In genomic region chr9:109417054-109417453, GRCh38 we compare ENCODE assay signal across 17 cellular contexts.
DNase-seq lines count a peak whose midpoint lies in the region; ATAC-seq, FAIRE-seq and TF ChIP-seq lines count a peak whose summit lies in the region.
"Had no signal": no experiment of that assay in that cellular context is flagged by ENCODE, and none has a peak within 500 bp of the region (broad histone marks: within the 10 kb centered on the region; RNA-seq: fewer than 3 reads in every experiment).

No MANE protein-coding gene starts in this region.

- ATAC-seq in activated naive CD8-positive, alpha-beta T cell treated with anti-CD3 and anti-CD28 coated beads, Interleukin-2, amount 10 ng/mL, durations not matched to agents 7 days and 5 days (ENCODE audit: low read depth), result peak; percentile 40
- ATAC-seq in GM21619 (IDR thresholded peaks at IDR 0.05; ENCODE audit: unreplicated experiment), result no peak
- ATAC-seq: effector memory CD8-positive, alpha-beta T cell; natural killer cell had no signal

- POLR2A ChIA-PET in activated naive CD8-positive, alpha-beta T cell treated with anti-CD3 and anti-CD28 coated beads, Interleukin-2, amount 10 ng/mL, durations not matched to agents 7 days and 5 days (lab: Charles Lee), result interaction anchor here (0.7 kb wide), 1 partner anchor 654 kb away, joined by 3 read pairs; no protein-coding TSS in a partner anchor

- H3K9me3 Mint-ChIP-seq in activated naive CD8-positive, alpha-beta T cell treated with anti-CD3 and anti-CD28 coated beads, Interleukin-2, amount 10 ng/mL, durations not matched to agents 7 days and 5 days, result no peaks in the 10 kb centered on the region
- H3K9me3 Mint-ChIP-seq: natural killer cell had no signal

- H3K9ac ChIP-seq in rectal smooth muscle tissue (ENCODE audit: low read length), result no peak overlapping the region

- no peak for DNase-seq in GM12891 (ENCODE audit: insufficient read length, low spot score)
- DNase-seq in MG63, result peak; percentile 62
- DNase-seq in activated naive CD8-positive, alpha-beta T cell treated with anti-CD3 and anti-CD28 coated beads, Interleukin-2, amount 10 ng/mL, durations not matched to agents 7 days and 5 days, result no peak
- DNase-seq in HTR-8/SVneo (ENCODE audit: insufficient read length, low spot score), result no peak
- no peak for DNase-seq in ecto neural progenitor cell (ENCODE audit: low spot score)
- DNase-seq in DMS153 treated with DMSO at 0.1 percent for 48 hours (lab: John Stamatoyannopoulos, UW; ENCODE audit: unreplicated experiment), result no peak
- DNase-seq: activated CD8-positive, alpha-beta memory T cell treated with anti-CD3 and anti-CD28 coated beads, Interleukin-2, amount 50 U/mL, for 48 hours; effector memory CD8-positive, alpha-beta T cell; natural killer cell; NCI-H1092 treated with DMSO at 0.1 percent for 48 hours; NCI-H345; upper lobe of left lung had no signal

- peak overlapping the region; percentile 40 for H3K27ac ChIP-seq in rectal smooth muscle tissue (ENCODE audit: low read depth, low read length)
- H3K27ac ChIP-seq: skin epidermis, upper lobe of left lung had no signal

- peak; percentile 72 for FAIRE-seq in GM12891 (lab: Jason Lieb, UNC)
- no peak for FAIRE-seq in HTR-8/SVneo (lab: Jason Lieb, UNC)
- FAIRE-seq: TTC549 had no signal

- H3K4me3 ChIP-seq in MG63 (no peak overlapping the region), rectal smooth muscle tissue (ENCODE audit: low read length) (peak overlapping the region; percentile 0)
- H3K4me3 ChIP-seq: skin epidermis, upper lobe of left lung had no signal

- H3K27me3 Mint-ChIP-seq in activated naive CD8-positive, alpha-beta T cell treated with anti-CD3 and anti-CD28 coated beads, Interleukin-2, amount 10 ng/mL, durations not matched to agents 7 days and 5 days, result peaks cover 8% of the 10 kb centered on the region

- H3K36me3 ChIP-seq in MG63, result no peaks in the 10 kb centered on the region; the same call in 1 of the 2 replicates
- no peaks in the 10 kb centered on the region for H3K36me3 ChIP-seq in rectal smooth muscle tissue (ENCODE audit: control insufficient read depth, insufficient read depth, low read length)

- peaks cover 6% of the 10 kb centered on the region for H3K4me1 ChIP-seq in rectal smooth muscle tissue (ENCODE audit: control insufficient read depth, insufficient read depth, low read length)
- H3K4me1 ChIP-seq: upper lobe of left lung had no signal

- H3K4me1 Mint-ChIP-seq in activated naive CD8-positive, alpha-beta T cell treated with anti-CD3 and anti-CD28 coated beads, Interleukin-2, amount 10 ng/mL, durations not matched to agents 7 days and 5 days, result peaks cover 28% of the 10 kb centered on the region
- H3K4me1 Mint-ChIP-seq: natural killer cell had no signal

- no peak for TF ChIP-seq POLR2A in GM12891 (IDR thresholded peaks at IDR 0.05; ENCODE audit: low read depth, low read length)

- peak overlapping the region; percentile 65 for H3K27ac Mint-ChIP-seq in activated naive CD8-positive, alpha-beta T cell treated with anti-CD3 and anti-CD28 coated beads, Interleukin-2, amount 10 ng/mL, durations not matched to agents 7 days and 5 days
- H3K27ac Mint-ChIP-seq: brain; effector memory CD8-positive, alpha-beta T cell; natural killer cell had no signal

- H3K9me3 ChIP-seq in MG63, result no peaks in the 10 kb centered on the region
- H3K9me3 ChIP-seq: upper lobe of left lung had no signal

- no peaks in the 10 kb centered on the region for H3K36me3 Mint-ChIP-seq in activated naive CD8-positive, alpha-beta T cell treated with anti-CD3 and anti-CD28 coated beads, Interleukin-2, amount 10 ng/mL, durations not matched to agents 7 days and 5 days
- H3K36me3 Mint-ChIP-seq: brain, natural killer cell had no signal

- no peaks in the 10 kb centered on the region for H3K27me3 ChIP-seq in MG63
- no peaks in the 10 kb centered on the region for H3K27me3 ChIP-seq in rectal smooth muscle tissue (ENCODE audit: control insufficient read depth, insufficient read depth, low read length)
- H3K27me3 ChIP-seq: upper lobe of left lung had no signal

- H3K4me3 Mint-ChIP-seq in activated naive CD8-positive, alpha-beta T cell treated with anti-CD3 and anti-CD28 coated beads, Interleukin-2, amount 10 ng/mL, durations not matched to agents 7 days and 5 days, result peak overlapping the region; percentile 44
- H3K4me3 Mint-ChIP-seq: brain; effector memory CD8-positive, alpha-beta T cell; natural killer cell had no signal

TF ChIP-seq in GM12891, 5 proteins besides CTCF, POLR2A, EP300 and RAD21:
- TF ChIP-seq PAX5 (IDR thresholded peaks at IDR 0.05; ENCODE audit: insufficient read depth, low read length, severe bottlenecking) (no peak), SPI1 (IDR thresholded peaks at IDR 0.05; ENCODE audit: low read depth, low read length) (no peak), POU2F2 (IDR thresholded peaks at IDR 0.05; ENCODE audit: low read depth, low read length) (no peak), TAF1 (IDR thresholded peaks at IDR 0.05; ENCODE audit: low read depth, low read length) (no peak), POLR2AphosphoS5 (IDR thresholded peaks at IDR 0.05; ENCODE audit: low read depth, low read length) (no peak)
